In genomic region chrX:110086916-110087484, GRCh38 we compare ENCODE assay signal across 9 cellular contexts.
DNase-seq lines count a peak whose midpoint lies in the region; TF ChIP-seq lines count a peak whose summit lies in the region.
"Had no signal": no experiment of that assay in that cellular context is flagged by ENCODE, and none has a peak within 500 bp of the region (broad histone marks: within the 10 kb centered on the region; RNA-seq: fewer than 3 reads in every experiment).

No MANE protein-coding gene starts in this region.

- H3K4me1 Mint-ChIP-seq in endothelial cell (ENCODE audit: unreplicated experiment): no peaks in the 10 kb centered on the region

- H3K4me1 ChIP-seq in HEK293 (ENCODE audit: control insufficient read depth, insufficient read depth, low read length): 0 out of 2 replicates have a peak, but pooled peaks cover 2% of the 10 kb centered on the region

- in situ Hi-C loops in KBM-7 (cut with MboI; ENCODE audit: low pct_unique_long_range_greater_than_20kb, low sequenced_read_pairs): no loop called here

- no peaks in the 10 kb centered on the region for H3K36me3 Mint-ChIP-seq in endothelial cell (ENCODE audit: low read depth, unreplicated experiment)

- no peak overlapping the region for H3K27ac ChIP-seq in HEK293 (ENCODE audit: extremely low read depth, low read depth, low read length)

- CTCF ChIA-PET in HEK293 (lab: Yijun Ruan, JAX): interaction anchor here (0.6 to 0.8 kb wide), 2 partner anchors 19 to 271 kb away, joined by 3 read pairs; no protein-coding TSS in a partner anchor

- no peak overlapping the region for H3K4me3 ChIP-seq in HEK293 (ENCODE audit: low read depth, low read length)
- H3K4me3 ChIP-seq: heart left ventricle had no signal

- H3K36me3 ChIP-seq in HEK293 (ENCODE audit: control insufficient read depth in 2 of 2, insufficient read depth in 1 of 2, low read length in 2 of 2): no peaks in the 10 kb centered on the region
- H3K36me3 ChIP-seq: heart left ventricle had no signal

- POLR2A ChIA-PET in HEK293 (lab: Yijun Ruan, JAX): interaction anchor here (0.6 kb wide), 1 partner anchor 230 kb away, joined by 3 read pairs; no protein-coding TSS in a partner anchor

- H3K4me3 Mint-ChIP-seq in endothelial cell (ENCODE audit: unreplicated experiment): no peak overlapping the region

- no peaks in the 10 kb centered on the region for H3K9me3 Mint-ChIP-seq in endothelial cell (ENCODE audit: unreplicated experiment)

- H3K27ac Mint-ChIP-seq in endothelial cell (ENCODE audit: unreplicated experiment): no peak overlapping the region

- DNase-seq in AG08396 (ENCODE audit: low spot score): peak; percentile 38
- peak; percentile 8 for DNase-seq in SW480 (ENCODE audit: low spot score)
- DNase-seq in kidney tubule cell (ENCODE audit: low spot score): peak; percentile 90
- no peak for DNase-seq in activated CD8-positive, alpha-beta memory T cell treated with anti-CD3 and anti-CD28 coated beads, Interleukin-2, amount 50 U/mL, for 4 hours
- no peak for DNase-seq in ecto neural progenitor cell (ENCODE audit: low spot score)
- no peak for DNase-seq in KBM-7
- no peak for DNase-seq in endothelial cell (ENCODE audit: low spot score)
- DNase-seq: heart left ventricle had no signal

- H3K9me3 ChIP-seq in HEK293 (ENCODE audit: control insufficient read depth, insufficient read depth, low read depth, low read length): no peaks in the 10 kb centered on the region
- H3K9me3 ChIP-seq: heart left ventricle had no signal

- H3K27me3 Mint-ChIP-seq in endothelial cell (ENCODE audit: unreplicated experiment): no peaks in the 10 kb centered on the region

- no peak for TF ChIP-seq CTCF in HEK293 (tag by site-specific recombination; IDR thresholded peaks at IDR 0.05)
- no peak for TF ChIP-seq CTCF in endothelial cell (IDR thresholded peaks at IDR 0.05; ENCODE audit: unreplicated experiment)

TF ChIP-seq in HEK293, 187 proteins besides CTCF, POLR2A, EP300 and RAD21 (continues in another document):
- peak; percentile 52; the same call in 1 of the 2 replicates for TF ChIP-seq ZNF449 (tag by site-specific recombination; IDR thresholded peaks at IDR 0.05)
- TF ChIP-seq ZNF777 (tag by site-specific recombination; IDR thresholded peaks at IDR 0.05; ENCODE audit: borderline replicate concordance): no peak
- no peak for TF ChIP-seq ZNF416 (tag by site-specific recombination; IDR thresholded peaks at IDR 0.05)
- TF ChIP-seq OSR2 (tag by site-specific recombination; IDR thresholded peaks at IDR 0.05): no peak
- TF ChIP-seq WT1 (tag by site-specific recombination; IDR thresholded peaks at IDR 0.05): no peak
- no peak for TF ChIP-seq ZNF571 (tag by site-specific recombination; IDR thresholded peaks at IDR 0.05)
- no peak for TF ChIP-seq ZNF404 (tag by site-specific recombination; IDR thresholded peaks at IDR 0.05)
- TF ChIP-seq ZNF391 (tag by site-specific recombination; IDR thresholded peaks at IDR 0.05; ENCODE audit: borderline replicate concordance, low read depth): no peak
- TF ChIP-seq ZNF704 (tag by site-specific recombination; IDR thresholded peaks at IDR 0.05): no peak
- TF ChIP-seq KLF7 (tag by site-specific recombination; IDR thresholded peaks at IDR 0.05; ENCODE audit: borderline replicate concordance): no peak
- no peak for TF ChIP-seq ZBTB7A (tag by site-specific recombination; IDR thresholded peaks at IDR 0.05; ENCODE audit: low read depth)
- no peak for TF ChIP-seq REST (tag by site-specific recombination; IDR thresholded peaks at IDR 0.05)
- no peak for TF ChIP-seq ZNF16 (tag by site-specific recombination; IDR thresholded peaks at IDR 0.05; ENCODE audit: low read depth)
- no peak for TF ChIP-seq ZNF658 (tag by site-specific recombination; IDR thresholded peaks at IDR 0.05)
- TF ChIP-seq ZNF624 (tag by site-specific recombination; IDR thresholded peaks at IDR 0.05): no peak
- peak; percentile 64; the same call in 1 of the 2 replicates for TF ChIP-seq ATF2 (tag by site-specific recombination; IDR thresholded peaks at IDR 0.05; ENCODE audit: low read depth)
- TF ChIP-seq ELK4 (IDR thresholded peaks at IDR 0.05; ENCODE audit: borderline replicate concordance, low read depth, low read length): no peak
- TF ChIP-seq INSM2 (tag by site-specific recombination; IDR thresholded peaks at IDR 0.05): 0 out of 2 replicates have a peak, but pooled peaks have one; percentile 18
- TF ChIP-seq ZNF629 (tag by site-specific recombination; IDR thresholded peaks at IDR 0.05): peak; percentile 63; the same call in 1 of the 2 replicates

Comparison
In these comparisons a context has a peak if more than half of its experiments do, and no peak if none do; other contexts are left out.
1. DNase-seq: peak in AG08396 (single experiment), SW480 (single experiment) and kidney tubule cell (single experiment); none in activated CD8-positive, alpha-beta memory T cell treated with anti-CD3 and anti-CD28 coated beads, Interleukin-2, amount 50 U/mL, for 4 hours (single experiment), ecto neural progenitor cell (single experiment), KBM-7 (single experiment) and endothelial cell (single experiment).